2 cellular contexts compared by ENCODE assay signal in genomic region chr2:19337742-19338141, GRCh38.
TF ChIP-seq lines count a peak whose summit lies in the region.

No MANE protein-coding gene starts in this region.

TF ChIP-seq in HepG2, 621 proteins besides CTCF, POLR2A, EP300 and RAD21:
- TF ChIP-seq MAFF (IDR thresholded peaks at IDR 0.05; ENCODE audit: low read depth, low read length) (peak; percentile 83), MAFK (conservative IDR thresholded peaks at IDR 0.05 in 1 of 2, IDR thresholded peaks at IDR 0.05 in 1 of 2; ENCODE audit: low read length in 2 of 2) (peak; percentile 74 to 92), HMG20A (CRISPR knock-in tag; IDR thresholded peaks at IDR 0.05; ENCODE audit: borderline replicate concordance) (no peak), KMT2A (CRISPR knock-in tag; IDR thresholded peaks at IDR 0.05) (no peak)
- TF ChIP-seq, protein P1, sequence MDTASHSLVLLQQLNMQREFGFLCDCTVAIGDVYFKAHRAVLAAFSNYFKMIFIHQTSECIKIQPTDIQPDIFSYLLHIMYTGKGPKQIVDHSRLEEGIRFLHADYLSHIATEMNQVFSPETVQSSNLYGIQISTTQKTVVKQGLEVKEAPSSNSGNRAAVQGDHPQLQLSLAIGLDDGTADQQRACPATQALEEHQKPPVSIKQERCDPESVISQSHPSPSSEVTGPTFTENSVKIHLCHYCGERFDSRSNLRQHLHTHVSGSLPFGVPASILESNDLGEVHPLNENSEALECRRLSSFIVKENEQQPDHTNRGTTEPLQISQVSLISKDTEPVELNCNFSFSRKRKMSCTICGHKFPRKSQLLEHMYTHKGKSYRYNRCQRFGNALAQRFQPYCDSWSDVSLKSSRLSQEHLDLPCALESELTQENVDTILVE (CRISPR knock-in tag; IDR thresholded peaks at IDR 0.05) = no peak
TF ChIP-seq in HepG2: peak in this region for 2.

TF ChIP-seq in K562, 482 proteins besides CTCF, POLR2A, EP300 and RAD21:
- TF ChIP-seq GTF2A2 (tag; IDR thresholded peaks at IDR 0.05) (no peak), MAFK (IDR thresholded peaks at IDR 0.05; ENCODE audit: low read length) (peak; percentile 52), POLR2H (tag; IDR thresholded peaks at IDR 0.05; ENCODE audit: low read depth) (no peak), DLX4 (CRISPR knock-in tag; IDR thresholded peaks at IDR 0.05) (no peak), PTBP1 (IDR thresholded peaks at IDR 0.05; ENCODE audit: low read depth, low read length) (no peak), MAFF (IDR thresholded peaks at IDR 0.05; ENCODE audit: low read length) (peak; percentile 24; the same call in 1 of the 2 replicates), ZNF407 (IDR thresholded peaks at IDR 0.05; ENCODE audit: low read depth) (no peak), DACH1 (IDR thresholded peaks at IDR 0.05; ENCODE audit: partially characterized antibody) (no peak), ZNF316 (IDR thresholded peaks at IDR 0.05) (0 out of 2 replicates have a peak, but pooled peaks have one; percentile 17), CBFA2T3 (IDR thresholded peaks at IDR 0.05) (no peak), ZNF644 (tag; IDR thresholded peaks at IDR 0.05; ENCODE audit: low read depth) (no peak)
